Comparison of ENCODE assay signal across 30 cellular contexts in genomic region chr3:172640751-172641150, GRCh38.
"Had no signal": no experiment of that assay in that cellular context is flagged by ENCODE, and none has a peak within 500 bp of the region (broad histone marks: within the 10 kb centered on the region; RNA-seq: fewer than 3 reads in every experiment).

No MANE protein-coding gene starts in this region.

- H3K36me3 ChIP-seq: adrenal gland had no signal

- H3K4me1 ChIP-seq: adrenal gland, body of pancreas had no signal

- H3K4me3 ChIP-seq: adrenal gland, body of pancreas, esophagus squamous epithelium, gastroesophageal sphincter had no signal

- H3K27ac ChIP-seq: adrenal gland, body of pancreas, esophagus squamous epithelium, gastroesophageal sphincter had no signal

- DNase-seq: activated CD4-positive, alpha-beta memory T cell treated with anti-CD3 and anti-CD28 coated beads for 36 hours; activated CD4-positive, alpha-beta T cell treated with anti-CD3 and anti-CD28 coated beads for 36 hours; activated CD4-positive, alpha-beta T cell treated with anti-CD3 and anti-CD28 coated beads, Interleukin-2, amount 10 ng/mL, durations not matched to agents 24 days and 14 days; activated CD4-positive, CD25-positive, alpha-beta regulatory T cell; activated CD4-positive, CD25-positive, alpha-beta regulatory T cell treated with anti-CD3 and anti-CD28 coated beads, Interleukin-2, amount 50 U/mL, for 72 hours; activated CD8-positive, alpha-beta memory T cell treated with anti-CD3 and anti-CD28 coated beads, Interleukin-2, amount 10 ng/mL, durations not matched to agents 7 days and 5 days; activated CD8-positive, alpha-beta memory T cell treated with anti-CD3 and anti-CD28 coated beads, Interleukin-2, amount 50 U/mL, for 4 hours; activated CD8-positive, alpha-beta T cell treated with anti-CD3 and anti-CD28 coated beads, Interleukin-2, amount 10 ng/mL, durations not matched to agents 7 days and 5 days; activated effector memory CD4-positive, alpha-beta T cell treated with anti-CD3 and anti-CD28 coated beads, Interleukin-2, amount 50 U/mL, for 16 hours; activated naive CD4-positive, alpha-beta T cell treated with anti-CD3 and anti-CD28 coated beads for 36 hours; activated naive CD8-positive, alpha-beta T cell treated with anti-CD3 and anti-CD28 coated beads for 36 hours; activated naive CD8-positive, alpha-beta T cell treated with anti-CD3 and anti-CD28 coated beads, Interleukin-2, amount 50 U/mL, for 24 hours; activated T-cell treated with anti-CD3 and anti-CD28 coated beads, Interleukin-2, amount 50 U/mL, for 1 hour; activated T-cell treated with anti-CD3 and anti-CD28 coated beads, Interleukin-2, amount 50 U/mL, for 48 hours; adrenal gland; amygdala; aorta; body of pancreas; caudate nucleus; cortex of kidney; dermis blood vessel endothelial cell; effector CD4-positive, alpha-beta T cell; effector memory CD8-positive, alpha-beta T cell; erythroblast; esophagus squamous epithelium; foreskin melanocyte; head of caudate nucleus; T-helper 17 cell; T1000 had no signal

- ATAC-seq: activated CD4-positive, alpha-beta T cell treated with anti-CD3 and anti-CD28 coated beads for 36 hours; activated CD8-positive, alpha-beta memory T cell treated with anti-CD3 and anti-CD28 coated beads, Interleukin-2, amount 10 ng/mL, durations not matched to agents 7 days and 5 days; activated CD8-positive, alpha-beta T cell treated with anti-CD3 and anti-CD28 coated beads, Interleukin-2, amount 10 ng/mL, durations not matched to agents 7 days and 5 days; activated naive CD8-positive, alpha-beta T cell treated with anti-CD3 and anti-CD28 coated beads, Interleukin-2, amount 50 U/mL, for 24 hours; body of pancreas; effector memory CD8-positive, alpha-beta T cell; gastroesophageal sphincter; T-helper 17 cell had no signal

- H3K9me3 ChIP-seq: adrenal gland, body of pancreas, esophagus squamous epithelium, gastroesophageal sphincter had no signal

- H3K27me3 ChIP-seq: adrenal gland, body of pancreas, esophagus squamous epithelium, gastroesophageal sphincter had no signal
